Comparison of ENCODE assay signal across 14 cellular contexts in the genomic region with DNA sequence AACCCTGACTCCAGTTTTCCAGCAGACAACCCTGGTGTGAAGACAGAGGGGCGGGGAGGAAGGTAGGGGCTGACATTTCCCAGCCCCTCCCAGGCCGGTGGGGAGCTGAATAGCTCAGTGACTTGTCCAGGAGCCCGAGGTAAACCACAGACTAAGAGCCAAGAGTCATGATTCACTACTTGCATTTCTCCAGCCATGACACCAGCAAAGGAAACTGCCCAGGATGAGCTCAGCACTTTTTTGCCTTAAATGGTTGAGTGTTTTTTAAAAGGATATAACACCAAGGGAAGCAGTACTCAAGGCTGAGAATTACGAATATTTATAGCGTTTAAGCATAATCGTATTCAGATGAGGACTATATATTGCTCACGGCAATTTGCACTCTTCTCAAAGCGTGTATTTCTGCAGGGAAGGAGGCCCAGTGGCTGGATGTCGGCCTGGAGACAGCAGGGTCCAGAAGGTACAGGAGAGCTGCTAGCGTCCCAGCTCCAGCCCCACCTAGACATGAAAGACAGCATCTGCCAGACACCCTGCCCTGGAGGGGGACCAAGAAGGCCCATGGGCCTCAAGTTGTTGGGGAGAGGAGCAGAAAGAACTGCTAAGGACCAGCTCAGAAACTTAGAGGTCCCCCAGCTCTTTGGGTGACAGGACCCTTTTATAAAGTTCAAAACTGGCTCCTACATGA.
DNase-seq lines count a peak whose midpoint lies in the region; ATAC-seq and TF ChIP-seq lines count a peak whose summit lies in the region.
"Had no signal": no experiment of that assay in that cellular context is flagged by ENCODE, and none has a peak within 500 bp of the region (broad histone marks: within the 10 kb centered on the region; RNA-seq: fewer than 3 reads in every experiment).

No MANE protein-coding gene starts in this region.

- ATAC-seq in HG02678 (IDR thresholded peaks at IDR 0.05; ENCODE audit: unreplicated experiment) (peak; percentile 26), HG02763 (IDR thresholded peaks at IDR 0.05; ENCODE audit: unreplicated experiment) (no peak)
- ATAC-seq: activated CD4-positive, CD25-positive, alpha-beta regulatory T cell treated with anti-CD3 and anti-CD28 coated beads, Interleukin-2, amount 50 U/mL, for 24 hours; gastroesophageal sphincter had no signal

- no peaks in the 10 kb centered on the region for H3K36me3 ChIP-seq in H7 (replicated peaks; ENCODE audit: control insufficient read depth, insufficient read depth, low read length)
- H3K36me3 ChIP-seq: adrenal gland, BLaER1, gastroesophageal sphincter had no signal

- TF ChIP-seq CTCF in fibroblast of the aortic adventitia (IDR thresholded peaks at IDR 0.05; ENCODE audit: insufficient read depth, low read length): no peak

- no peak overlapping the region for H3K4me3 ChIP-seq in fibroblast of the aortic adventitia (ENCODE audit: low read depth, low read length)
- no peak overlapping the region for H3K4me3 ChIP-seq in H7 (ENCODE audit: insufficient read depth, low read depth, low read length)
- H3K4me3 ChIP-seq: adrenal gland, BLaER1, gastroesophageal sphincter had no signal

- no peaks in the 10 kb centered on the region for H3K27me3 ChIP-seq in H7 (ENCODE audit: control insufficient read depth, insufficient read depth, low read length)
- H3K27me3 ChIP-seq: adrenal gland, BLaER1, gastroesophageal sphincter had no signal

- peak; percentile 64 for DNase-seq in AG08396 (ENCODE audit: low spot score)
- peak; percentile 57 for DNase-seq in SKM-1 treated with dmso at 0.1 percent for 144 hours (lab: John Stamatoyannopoulos, UW; ENCODE audit: unreplicated experiment)
- peak; percentile 59 for DNase-seq in fibroblast of the aortic adventitia (ENCODE audit: low read depth)
- no peak for DNase-seq in H7
- no peak for DNase-seq in retina
- no peak for DNase-seq in NCI-H69 (lab: John Stamatoyannopoulos, UW)
- DNase-seq: Karpas-422; NK-92 treated with Interleukin-12 subunit alpha and Interleukin-12 subunit beta, amount 100 ng/mL, for 24 hours had no signal

Comparison
In these comparisons a context has a peak if more than half of its experiments do, and no peak if none do; other contexts are left out.
1. DNase-seq: peak in AG08396 (single experiment), SKM-1 treated with dmso at 0.1 percent for 144 hours (single experiment) and fibroblast of the aortic adventitia (single experiment); none in H7 (single experiment), retina (single experiment) and NCI-H69 (single experiment).